8 cellular contexts compared by ENCODE assay signal in genomic region chrX:39049975-39050374, GRCh38.
"Had no signal": no experiment of that assay in that cellular context is flagged by ENCODE, and none has a peak within 500 bp of the region (broad histone marks: within the 10 kb centered on the region; RNA-seq: fewer than 3 reads in every experiment).

No MANE protein-coding gene starts in this region.

- H3K9me3 ChIP-seq: HAP-1 had no signal

- FAIRE-seq: HepG2 had no signal

- H3K4me1 ChIP-seq: HAP-1 had no signal

- H3K36me3 Mint-ChIP-seq: IgD-negative memory B cell had no signal

- DNase-seq: GM23248, GOT3, H7, HFFc6 had no signal

- H3K9me3 Mint-ChIP-seq: HFFc6 had no signal

- H3K9ac ChIP-seq: GM23248 had no signal

- H3K27ac Mint-ChIP-seq: HFFc6, IgD-negative memory B cell had no signal

- H3K27ac ChIP-seq: GM23248, HL-60 had no signal

- H3K4me3 ChIP-seq: GM23248, HAP-1 had no signal

- H3K4me3 Mint-ChIP-seq: HFFc6, IgD-negative memory B cell had no signal

- H3K36me3 ChIP-seq: HAP-1 had no signal

- H3K4me1 Mint-ChIP-seq: IgD-negative memory B cell had no signal
